Comparison of ENCODE assay signal across 10 cellular contexts in genomic region chr21:42592156-42592820, GRCh38.
"Had no signal": no experiment of that assay in that cellular context is flagged by ENCODE, and none has a peak within 500 bp of the region (broad histone marks: within the 10 kb centered on the region; RNA-seq: fewer than 3 reads in every experiment).

No MANE protein-coding gene starts in this region.

- H3K27ac ChIP-seq: adrenal gland, coronary artery, hepatocyte, neutrophil, right atrium auricular region had no signal

- H3K9me3 ChIP-seq: adrenal gland, neutrophil had no signal

- H3K4me3 ChIP-seq: hepatocyte had no signal

- H3K36me3 ChIP-seq: adrenal gland, neutrophil, right atrium auricular region had no signal

- H3K4me1 ChIP-seq: adrenal gland had no signal

- H2AFZ ChIP-seq: hepatocyte had no signal

- H3K27me3 ChIP-seq: adrenal gland, hepatocyte, right atrium auricular region had no signal

- FAIRE-seq: TTC549 had no signal

- DNase-seq: activated naive CD4-positive, alpha-beta T cell treated with anti-CD3 and anti-CD28 coated beads for 36 hours; adrenal gland; central memory CD4-positive, alpha-beta T cell; effector memory CD4-positive, alpha-beta T cell; stimulated activated CD4-positive, alpha-beta T cell treated with anti-CD3 and anti-CD28 coated beads, Interleukin-1b, Interleukin-23, amount 100 ng/mL, for 48 hours had no signal

- H3K79me2 ChIP-seq: hepatocyte had no signal
